9 cellular contexts compared by ENCODE assay signal in the genomic region with DNA sequence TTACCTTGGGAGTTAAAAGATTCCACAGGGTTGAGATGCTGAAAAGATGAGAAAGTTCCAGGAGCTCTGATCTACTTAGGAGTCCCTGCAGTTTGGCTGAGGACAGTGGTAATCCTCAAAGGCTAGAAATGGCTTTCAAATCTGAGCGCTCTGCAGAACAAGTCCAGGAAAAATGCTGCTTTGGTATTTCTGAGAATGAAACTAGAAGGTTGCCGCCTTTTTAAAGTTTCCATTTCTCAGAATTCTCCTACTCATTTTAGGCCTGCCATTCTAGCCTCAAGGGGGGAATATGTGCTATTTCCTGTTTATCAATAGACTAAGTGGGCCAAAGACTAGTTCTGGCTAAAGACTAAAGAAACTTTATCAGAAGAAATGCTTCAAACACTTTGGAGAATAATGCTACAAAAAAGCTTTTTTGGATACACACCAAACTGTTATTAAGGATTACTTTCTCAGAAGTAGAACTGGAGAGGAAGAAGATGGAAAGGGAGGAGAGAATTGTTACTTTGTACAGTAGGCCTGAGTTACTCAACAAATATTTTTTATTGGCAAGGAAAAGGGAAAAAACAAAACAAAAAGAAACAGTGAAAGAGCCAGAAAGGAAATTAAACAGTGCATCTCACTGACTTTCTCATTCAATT. TPM values are rescaled to one million over a fixed set of nuclear protein-coding genes. Genes with fewer than 3 reads are reported as not detected.
A peak's percentile ranks its signal among the peaks of the same experiment; 100 is the strongest.
DNase-seq lines count a peak whose midpoint lies in the region; ATAC-seq and TF ChIP-seq lines count a peak whose summit lies in the region.
"Had no signal": no experiment of that assay in that cellular context is flagged by ENCODE, and none has a peak within 500 bp of the region (broad histone marks: within the 10 kb centered on the region; RNA-seq: fewer than 3 reads in every experiment).

A gene (minus strand): TSS at position 110 of the 641 bp plus-strand sequence. CDS start 15,314 bp downstream, outside the sequence.

- no peaks in the 10 kb centered on the region for H3K9me3 Mint-ChIP-seq in activated CD8-positive, alpha-beta memory T cell treated with anti-CD3 and anti-CD28 coated beads, Interleukin-2, amount 10 ng/mL, durations not matched to agents 7 days and 5 days (ENCODE audit: low read depth)

- H3K27ac ChIP-seq in left lung (peak within 1 kb of the TSS; percentile 34 to 47), vagina (peak within 1 kb of the TSS; percentile 58)
- H3K27ac ChIP-seq: C4-2B had no signal

- no peaks in the 10 kb centered on the region for H3K36me3 ChIP-seq in left lung
- H3K36me3 ChIP-seq in vagina: no peaks in the 10 kb centered on the region

- H3K4me3 Mint-ChIP-seq in activated CD8-positive, alpha-beta memory T cell treated with anti-CD3 and anti-CD28 coated beads, Interleukin-2, amount 10 ng/mL, durations not matched to agents 7 days and 5 days: peak within 1 kb of the TSS; percentile 90

- H3K36me3 Mint-ChIP-seq in activated CD8-positive, alpha-beta memory T cell treated with anti-CD3 and anti-CD28 coated beads, Interleukin-2, amount 10 ng/mL, durations not matched to agents 7 days and 5 days: peaks cover 40% of the 10 kb centered on the region

- DNase-seq in Right ventricle myocardium inferior (ENCODE audit: missing footprints): no peak
- no peak for DNase-seq in cardiac septum (ENCODE audit: low spot score)
- DNase-seq in activated CD8-positive, alpha-beta memory T cell treated with anti-CD3 and anti-CD28 coated beads, Interleukin-2, amount 10 ng/mL, durations not matched to agents 7 days and 5 days: peak; percentile 79
- no peak for DNase-seq in left lung
- DNase-seq in vagina (ENCODE audit: extremely low spot score in 2 of 2): no peak
- no peak for DNase-seq in GM13977 (ENCODE audit: low spot score)
- DNase-seq in NCI-H2081 (lab: John Stamatoyannopoulos, UW): no peak

- peaks cover 42% of the 10 kb centered on the region for H3K4me1 Mint-ChIP-seq in activated CD8-positive, alpha-beta memory T cell treated with anti-CD3 and anti-CD28 coated beads, Interleukin-2, amount 10 ng/mL, durations not matched to agents 7 days and 5 days

- in situ Hi-C loops in GM13977 (cut with MboI; ENCODE audit: low pct_unique_long_range_greater_than_20kb, low sequenced_read_pairs, unreplicated experiment): loop anchor here (10.0 to 25.0 kb wide), 2 partner anchors 223 to 375 kb away; no protein-coding TSS in a partner anchor

- CTCF ChIA-PET in activated CD8-positive, alpha-beta memory T cell treated with anti-CD3 and anti-CD28 coated beads, Interleukin-2, amount 10 ng/mL, durations not matched to agents 7 days and 5 days (lab: Charles Lee): interaction anchor here (0.8 to 9.3 kb wide), 14 partner anchors 11 to 546 kb away, joined by 3 to 84 read pairs (median 4); a partner anchor contains a TSS

- H3K9me3 ChIP-seq in left lung: no peaks in the 10 kb centered on the region
- H3K9me3 ChIP-seq in vagina: no peaks in the 10 kb centered on the region

- TF ChIP-seq CTCF in left lung (IDR thresholded peaks at IDR 0.05) (no peak), vagina (IDR thresholded peaks at IDR 0.05) (no peak), GM13977 (IDR thresholded peaks at IDR 0.05; ENCODE audit: extremely low read depth, insufficient read depth, missing control alignments) (no peak)

- intact Hi-C loops in Right ventricle myocardium inferior (cut with DNase I) (loop anchor here (2.0 to 5.0 kb wide), 3 partner anchors 165 to 293 kb away; a partner anchor contains a TSS), cardiac septum (cut with DNase I) (loop anchor here (2.0 to 10.0 kb wide), 5 partner anchors 105 to 365 kb away; a partner anchor contains a TSS), left lung (cut with DNase I) (loop anchor here in 1 of 2 donors (10.0 kb wide), 1 partner anchor 373 kb away; no protein-coding TSS in a partner anchor), vagina (cut with DNase I) (loop anchor here (5.0 to 10.0 kb wide), 2 partner anchors 225 to 363 kb away; no protein-coding TSS in a partner anchor)

- peaks cover 15 to 53% of the 10 kb centered on the region in 2 donors for H3K4me1 ChIP-seq in left lung
- peaks cover 6% of the 10 kb centered on the region for H3K4me1 ChIP-seq in vagina

- no peaks in the 10 kb centered on the region for H3K27me3 ChIP-seq in left lung
- H3K27me3 ChIP-seq in vagina: no peaks in the 10 kb centered on the region

- TF ChIP-seq POLR2A in vagina (IDR thresholded peaks at IDR 0.05): no peak

- H3K27me3 Mint-ChIP-seq in activated CD8-positive, alpha-beta memory T cell treated with anti-CD3 and anti-CD28 coated beads, Interleukin-2, amount 10 ng/mL, durations not matched to agents 7 days and 5 days: no peaks in the 10 kb centered on the region

- ATAC-seq in Right ventricle myocardium inferior (peak; percentile 36), left lung (peak; percentile 8), HG02973 (IDR thresholded peaks at IDR 0.05; ENCODE audit: unreplicated experiment) (no peak)
- ATAC-seq in activated CD8-positive, alpha-beta memory T cell treated with anti-CD3 and anti-CD28 coated beads, Interleukin-2, amount 10 ng/mL, durations not matched to agents 7 days and 5 days: peak; percentile 62

- H3K27ac Mint-ChIP-seq in activated CD8-positive, alpha-beta memory T cell treated with anti-CD3 and anti-CD28 coated beads, Interleukin-2, amount 10 ng/mL, durations not matched to agents 7 days and 5 days: peak within 1 kb of the TSS; percentile 99

- H3K4me3 ChIP-seq in left lung: peak within 1 kb of the TSS in 1 of 2 donors; percentile 26
- peak within 1 kb of the TSS in 1 of 2 donors; percentile 10 for H3K4me3 ChIP-seq in vagina

RNA-seq across cellular contexts. Expression of the gene that starts here (rescaled TPM):
- total RNA-seq in Right ventricle myocardium inferior (0.32 TPM), cardiac septum (0.92 TPM), left lung (1 to 10 TPM; 2.1 to 4.0 TPM), vagina (12.3 TPM)
- 100 to 1,000 TPM in 1 of 2 experiments, 10 to 100 TPM in 1; 95.4 to 197 TPM for total RNA-seq in activated CD8-positive, alpha-beta memory T cell treated with anti-CD3 and anti-CD28 coated beads, Interleukin-2, amount 10 ng/mL, durations not matched to agents 7 days and 5 days

Comparison
In these comparisons a context has a peak if more than half of its experiments do, and no peak if none do; other contexts are left out.
1. Peak in ATAC-seq in Right ventricle myocardium inferior; RNA of the gene not detected or under 1 TPM.